Comparison of ENCODE assay signal across 8 cellular contexts in the genomic region with DNA sequence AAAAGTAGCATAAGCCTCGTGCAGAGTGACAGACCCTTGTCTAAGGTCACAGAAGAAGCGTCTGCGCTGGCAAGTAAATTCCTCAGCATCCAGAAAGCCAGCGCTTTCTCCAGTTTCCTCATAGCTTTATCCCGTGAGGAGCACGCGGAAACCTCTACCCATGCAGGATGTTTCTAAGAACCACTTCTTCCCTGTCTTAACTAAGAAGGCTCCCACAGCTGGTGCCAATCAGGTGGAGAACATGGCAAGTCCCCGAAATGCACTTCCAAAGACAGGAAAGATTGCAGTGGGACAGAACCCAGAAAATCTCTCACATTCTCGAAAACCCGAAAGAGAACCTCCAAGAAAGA. TPM values are rescaled to one million over a fixed set of nuclear protein-coding genes. Genes with fewer than 3 reads are reported as not detected.
DNase-seq lines count a peak whose midpoint lies in the region; ATAC-seq and TF ChIP-seq lines count a peak whose summit lies in the region.

No MANE protein-coding gene starts in this region.

- no peak overlapping the region for H3K4me3 Mint-ChIP-seq in naive thymus-derived CD4-positive, alpha-beta T cell
- H3K4me3 Mint-ChIP-seq in activated CD4-positive, alpha-beta T cell treated with anti-CD3 and anti-CD28 coated beads, Interleukin-2, amount 10 ng/mL, durations not matched to agents 24 days and 14 days: no peak overlapping the region
- H3K4me3 Mint-ChIP-seq in mesothelial cell of epicardium: no peak overlapping the region
- no peak overlapping the region for H3K4me3 Mint-ChIP-seq in activated CD4-positive, alpha-beta memory T cell treated with anti-CD3 and anti-CD28 coated beads, Interleukin-2, amount 10 ng/mL, durations not matched to agents 7 days and 5 days

- CTCF ChIA-PET in naive thymus-derived CD4-positive, alpha-beta T cell (lab: Charles Lee): no interaction called here
- CTCF ChIA-PET in activated CD4-positive, alpha-beta memory T cell treated with anti-CD3 and anti-CD28 coated beads, Interleukin-2, amount 10 ng/mL, durations not matched to agents 7 days and 5 days (lab: Charles Lee): interaction anchor here (1.0 to 2.3 kb wide), 4 partner anchors 11 to 99 kb away, joined by 4 to 16 read pairs (median 6); a partner anchor contains a TSS

- H3K4me3 ChIP-seq in GM12864 (ENCODE audit: low read depth, low read length): peak overlapping the region; percentile 75
- H3K4me3 ChIP-seq in naive thymus-derived CD4-positive, alpha-beta T cell (ENCODE audit: low read length): peak overlapping the region; percentile 85

- H3K36me3 Mint-ChIP-seq in naive thymus-derived CD4-positive, alpha-beta T cell: peaks cover 0 to 35% (median 13%) of the 10 kb centered on the region in 5 donors
- peaks cover 42% of the 10 kb centered on the region for H3K36me3 Mint-ChIP-seq in activated CD4-positive, alpha-beta T cell treated with anti-CD3 and anti-CD28 coated beads, Interleukin-2, amount 10 ng/mL, durations not matched to agents 24 days and 14 days (ENCODE audit: low read depth)
- H3K36me3 Mint-ChIP-seq in mesothelial cell of epicardium: peaks cover 28% of the 10 kb centered on the region
- H3K36me3 Mint-ChIP-seq in activated CD4-positive, alpha-beta memory T cell treated with anti-CD3 and anti-CD28 coated beads, Interleukin-2, amount 10 ng/mL, durations not matched to agents 7 days and 5 days (ENCODE audit: low read depth): peaks cover 44% of the 10 kb centered on the region

- no peaks in the 10 kb centered on the region for H3K27me3 ChIP-seq in naive thymus-derived CD4-positive, alpha-beta T cell (ENCODE audit: control insufficient read depth in 2 of 2, insufficient read depth in 2 of 2, low read length in 2 of 2)

- no peak overlapping the region for H3K27ac Mint-ChIP-seq in naive thymus-derived CD4-positive, alpha-beta T cell
- no peak overlapping the region for H3K27ac Mint-ChIP-seq in activated CD4-positive, alpha-beta T cell treated with anti-CD3 and anti-CD28 coated beads, Interleukin-2, amount 10 ng/mL, durations not matched to agents 24 days and 14 days
- no peak overlapping the region for H3K27ac Mint-ChIP-seq in mesothelial cell of epicardium
- H3K27ac Mint-ChIP-seq in activated CD4-positive, alpha-beta memory T cell treated with anti-CD3 and anti-CD28 coated beads, Interleukin-2, amount 10 ng/mL, durations not matched to agents 7 days and 5 days: no peak overlapping the region

- peaks cover 0 to 33% (median 10%) of the 10 kb centered on the region in 3 experiments for H3K36me3 ChIP-seq in naive thymus-derived CD4-positive, alpha-beta T cell (ENCODE audit: control insufficient read depth in 2 of 3, insufficient read depth in 3 of 3, low read length in 3 of 3)

- ATAC-seq in HG03066 (IDR thresholded peaks at IDR 0.05; ENCODE audit: low read depth, unreplicated experiment): peak; percentile 1
- ATAC-seq in naive thymus-derived CD4-positive, alpha-beta T cell: no peak

- H3K27me3 Mint-ChIP-seq in naive thymus-derived CD4-positive, alpha-beta T cell: no peaks in the 10 kb centered on the region
- no peaks in the 10 kb centered on the region for H3K27me3 Mint-ChIP-seq in activated CD4-positive, alpha-beta T cell treated with anti-CD3 and anti-CD28 coated beads, Interleukin-2, amount 10 ng/mL, durations not matched to agents 24 days and 14 days
- no peaks in the 10 kb centered on the region for H3K27me3 Mint-ChIP-seq in mesothelial cell of epicardium (ENCODE audit: low read depth)
- no peaks in the 10 kb centered on the region for H3K27me3 Mint-ChIP-seq in activated CD4-positive, alpha-beta memory T cell treated with anti-CD3 and anti-CD28 coated beads, Interleukin-2, amount 10 ng/mL, durations not matched to agents 7 days and 5 days

- no peak for DNase-seq in GM12864 (ENCODE audit: low read depth)
- peak in 2 of 61 donors; percentile 7 to 33 for DNase-seq in caudate nucleus (lab: John Stamatoyannopoulos, UW)
- no peak for DNase-seq in naive thymus-derived CD4-positive, alpha-beta T cell
- no peak for DNase-seq in cerebellar cortex (ENCODE audit: low spot score)
- DNase-seq in activated CD4-positive, alpha-beta T cell treated with anti-CD3 and anti-CD28 coated beads, Interleukin-2, amount 10 ng/mL, durations not matched to agents 24 days and 14 days: no peak
- no peak for DNase-seq in mesothelial cell of epicardium (ENCODE audit: low spot score in 2 of 2, unreplicated experiment in 2 of 2)
- no peak for DNase-seq in activated CD4-positive, alpha-beta memory T cell treated with anti-CD3 and anti-CD28 coated beads, Interleukin-2, amount 10 ng/mL, durations not matched to agents 7 days and 5 days

- POLR2A ChIA-PET in naive thymus-derived CD4-positive, alpha-beta T cell (lab: Charles Lee): interaction anchor here (0.7 to 5.5 kb wide), 27 partner anchors 8 to 1951 kb away, joined by 3 to 63 read pairs (median 10); a partner anchor contains a TSS
- POLR2A ChIA-PET in activated CD4-positive, alpha-beta memory T cell treated with anti-CD3 and anti-CD28 coated beads, Interleukin-2, amount 10 ng/mL, durations not matched to agents 7 days and 5 days (lab: Charles Lee): interaction anchor here (1.2 to 4.4 kb wide), 17 partner anchors 8 to 1187 kb away, joined by 4 to 105 read pairs (median 8); a partner anchor contains a TSS

- H3K9me3 ChIP-seq in naive thymus-derived CD4-positive, alpha-beta T cell (ENCODE audit: control insufficient read depth in 2 of 3, low read length in 3 of 3): no peaks in the 10 kb centered on the region

- no peak for TF ChIP-seq CTCF in GM12864 (IDR thresholded peaks at IDR 0.05; ENCODE audit: low read depth, low read length, missing control alignments)
- TF ChIP-seq CTCF in mesothelial cell of epicardium (IDR thresholded peaks at IDR 0.05; ENCODE audit: unreplicated experiment): no peak

- intact Hi-C loops in naive thymus-derived CD4-positive, alpha-beta T cell (cut with micrococcal nuclease): loop anchor here in 1 of 2 donors (1.0 to 5.0 kb wide), 3 partner anchors 16 to 275 kb away; no protein-coding TSS in a partner anchor
- intact Hi-C loops in activated CD4-positive, alpha-beta T cell treated with anti-CD3 and anti-CD28 coated beads, Interleukin-2, amount 10 ng/mL, durations not matched to agents 24 days and 14 days (cut with micrococcal nuclease): loop anchor here (1.0 kb wide), 2 partner anchors 16 to 130 kb away; a partner anchor contains a TSS

- H3K4me1 ChIP-seq in naive thymus-derived CD4-positive, alpha-beta T cell (ENCODE audit: control insufficient read depth in 2 of 2, insufficient read depth in 2 of 2, low read length in 2 of 2): peaks cover 20 to 23% of the 10 kb centered on the region in 2 donors

- peaks cover 35 to 70% (median 56%) of the 10 kb centered on the region in 7 donors for H3K4me1 Mint-ChIP-seq in naive thymus-derived CD4-positive, alpha-beta T cell
- H3K4me1 Mint-ChIP-seq in activated CD4-positive, alpha-beta T cell treated with anti-CD3 and anti-CD28 coated beads, Interleukin-2, amount 10 ng/mL, durations not matched to agents 24 days and 14 days: peaks cover 23% of the 10 kb centered on the region
- H3K4me1 Mint-ChIP-seq in mesothelial cell of epicardium: peaks cover 33% of the 10 kb centered on the region
- H3K4me1 Mint-ChIP-seq in activated CD4-positive, alpha-beta memory T cell treated with anti-CD3 and anti-CD28 coated beads, Interleukin-2, amount 10 ng/mL, durations not matched to agents 7 days and 5 days: peaks cover 52% of the 10 kb centered on the region

- peak overlapping the region; percentile 99 for H3K27ac ChIP-seq in caudate nucleus (ENCODE audit: low read depth, low read length)
- peak overlapping the region; percentile 94 for H3K27ac ChIP-seq in naive thymus-derived CD4-positive, alpha-beta T cell (ENCODE audit: low read depth, low read length)

- H3K9me3 Mint-ChIP-seq in naive thymus-derived CD4-positive, alpha-beta T cell: no peaks in the 10 kb centered on the region
- H3K9me3 Mint-ChIP-seq in activated CD4-positive, alpha-beta T cell treated with anti-CD3 and anti-CD28 coated beads, Interleukin-2, amount 10 ng/mL, durations not matched to agents 24 days and 14 days: no peaks in the 10 kb centered on the region
- no peaks in the 10 kb centered on the region for H3K9me3 Mint-ChIP-seq in mesothelial cell of epicardium
- no peaks in the 10 kb centered on the region for H3K9me3 Mint-ChIP-seq in activated CD4-positive, alpha-beta memory T cell treated with anti-CD3 and anti-CD28 coated beads, Interleukin-2, amount 10 ng/mL, durations not matched to agents 7 days and 5 days

RNA-seq across cellular contexts. Expression of a gene that starts 1.0 kb away (rescaled TPM):
- 10 to 100 TPM; 29.0 to 79.2 (median 73.3) TPM for total RNA-seq in naive thymus-derived CD4-positive, alpha-beta T cell
- polyA plus RNA-seq in naive thymus-derived CD4-positive, alpha-beta T cell: 10 to 100 TPM; 25.7 to 34.5 TPM
- 18.7 and 20.3 TPM in 2 replicates for total RNA-seq in activated CD4-positive, alpha-beta T cell treated with anti-CD3 and anti-CD28 coated beads, Interleukin-2, amount 10 ng/mL, durations not matched to agents 24 days and 14 days
- total RNA-seq in mesothelial cell of epicardium: 28.1 to 35.5 TPM (median 32.9 TPM) in 3 replicates
- 10 to 100 TPM; 37.9 to 41.7 TPM for total RNA-seq in activated CD4-positive, alpha-beta memory T cell treated with anti-CD3 and anti-CD28 coated beads, Interleukin-2, amount 10 ng/mL, durations not matched to agents 7 days and 5 days

RNA-seq across cellular contexts. Expression of a gene that starts 52.7 kb away (rescaled TPM):
- total RNA-seq in naive thymus-derived CD4-positive, alpha-beta T cell: 100 to 1,000 TPM in 2 of 5 experiments, 10 to 100 TPM in 3; 76.5 to 357 (median 97.1) TPM
- polyA plus RNA-seq in naive thymus-derived CD4-positive, alpha-beta T cell: 100 to 1,000 TPM; 161 to 163 TPM
- total RNA-seq in activated CD4-positive, alpha-beta T cell treated with anti-CD3 and anti-CD28 coated beads, Interleukin-2, amount 10 ng/mL, durations not matched to agents 24 days and 14 days: 474 and 479 TPM in 2 replicates
- 133 to 142 TPM (median 133 TPM) in 3 replicates for total RNA-seq in mesothelial cell of epicardium
- total RNA-seq in activated CD4-positive, alpha-beta memory T cell treated with anti-CD3 and anti-CD28 coated beads, Interleukin-2, amount 10 ng/mL, durations not matched to agents 7 days and 5 days: 100 to 1,000 TPM; 243 to 259 TPM
